Comparison of ENCODE assay signal across 20 cellular contexts in the genomic region with DNA sequence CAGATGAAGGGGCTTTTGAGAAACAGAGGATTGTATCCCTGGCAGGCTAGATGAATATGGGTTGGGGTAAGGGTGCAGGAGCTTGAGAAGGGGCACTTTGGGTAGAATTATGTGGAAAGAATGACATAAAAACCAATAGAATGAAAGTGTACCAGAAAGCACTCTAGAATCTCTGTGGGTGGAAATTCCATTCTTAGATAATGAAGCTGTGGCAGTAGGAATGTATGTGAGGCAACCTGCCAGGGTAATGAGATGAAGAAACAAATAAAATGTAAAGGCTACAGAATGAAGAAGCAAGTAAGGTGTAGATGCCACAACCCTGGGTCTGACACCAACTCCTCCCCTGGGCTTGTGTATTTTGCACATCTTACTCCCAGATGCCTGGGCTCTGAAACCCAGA. TPM values are rescaled to one million over a fixed set of nuclear protein-coding genes. Genes with fewer than 3 reads are reported as not detected.
A peak's percentile ranks its signal among the peaks of the same experiment; 100 is the strongest.
DNase-seq lines count a peak whose midpoint lies in the region; ATAC-seq and TF ChIP-seq lines count a peak whose summit lies in the region.
"Had no signal": no experiment of that assay in that cellular context is flagged by ENCODE, and none has a peak within 500 bp of the region (broad histone marks: within the 10 kb centered on the region; RNA-seq: fewer than 3 reads in every experiment).

No MANE protein-coding gene starts in this region.

- in situ Hi-C loops in GM23248 (cut with MboI) (no loop called here), mammary epithelial cell (cut with MboI; ENCODE audit: low sequenced_read_pairs in 2 of 2) (no loop called here)

- TF ChIP-seq CTCF in mammary epithelial cell (conservative IDR thresholded peaks at IDR 0.05 in 1 of 2, IDR thresholded peaks at IDR 0.05 in 1 of 2; ENCODE audit: extremely low read depth in 1 of 2, insufficient read depth in 1 of 2, low read depth in 1 of 2, low read length in 2 of 2): no peak
- no peak for TF ChIP-seq CTCF in upper lobe of right lung (IDR thresholded peaks at IDR 0.05)

- no TSS peak for BruUV-seq in mammary epithelial cell (replicated peaks; lab: Mats Ljungman, UMichigan)

- CTCF ChIA-PET in mammary epithelial cell (lab: Charles Lee; ENCODE audit: low non-redundant PET): no interaction called here
- CTCF ChIA-PET in naive thymus-derived CD4-positive, alpha-beta T cell (lab: Charles Lee): no interaction called here

- H2AFZ ChIP-seq in GM23248: no peak overlapping the region
- H2AFZ ChIP-seq in mammary epithelial cell (ENCODE audit: low read depth, low read length): no peak overlapping the region

- H3F3A ChIP-seq in GM23248 (ENCODE audit: insufficient read depth): peaks cover 9% of the 10 kb centered on the region

- peaks cover 0 to 4% (median 0%) of the 10 kb centered on the region in 5 donors for H3K36me3 Mint-ChIP-seq in naive thymus-derived CD4-positive, alpha-beta T cell

- H3K4me1 ChIP-seq in GM23248 (ENCODE audit: insufficient read depth) (peaks cover 16% of the 10 kb centered on the region; the same call in 1 of the 2 replicates), mammary epithelial cell (ENCODE audit: insufficient read depth, low read length) (peaks cover 22% of the 10 kb centered on the region), upper lobe of right lung (no peaks in the 10 kb centered on the region)
- no peaks in the 10 kb centered on the region for H3K4me1 ChIP-seq in naive thymus-derived CD4-positive, alpha-beta T cell (ENCODE audit: control insufficient read depth in 2 of 2, insufficient read depth in 2 of 2, low read length in 2 of 2)

- no peaks in the 10 kb centered on the region for H3K9me3 Mint-ChIP-seq in naive thymus-derived CD4-positive, alpha-beta T cell

- peak overlapping the region; percentile 4; the same call in 1 of the 2 replicates for H3K9ac ChIP-seq in GM23248
- H3K9ac ChIP-seq in mammary epithelial cell (ENCODE audit: insufficient read depth, low read length): no peak overlapping the region

- H3K36me3 ChIP-seq in GM23248 (ENCODE audit: low read depth): no peaks in the 10 kb centered on the region
- H3K36me3 ChIP-seq in mammary epithelial cell (ENCODE audit: insufficient read depth, low read length): no peaks in the 10 kb centered on the region
- H3K36me3 ChIP-seq in upper lobe of right lung: no peaks in the 10 kb centered on the region
- no peaks in the 10 kb centered on the region for H3K36me3 ChIP-seq in naive thymus-derived CD4-positive, alpha-beta T cell (ENCODE audit: control insufficient read depth in 2 of 3, insufficient read depth in 3 of 3, low read length in 3 of 3)
- H3K36me3 ChIP-seq: prostate gland, WERI-Rb-1 had no signal

- no peaks in the 10 kb centered on the region for H3K9me3 ChIP-seq in GM23248 (ENCODE audit: low read depth)
- no peaks in the 10 kb centered on the region for H3K9me3 ChIP-seq in mammary epithelial cell (replicated peaks; ENCODE audit: insufficient read depth, low read length)
- no peaks in the 10 kb centered on the region for H3K9me3 ChIP-seq in upper lobe of right lung
- no peaks in the 10 kb centered on the region for H3K9me3 ChIP-seq in naive thymus-derived CD4-positive, alpha-beta T cell (ENCODE audit: control insufficient read depth in 2 of 3, low read length in 3 of 3)
- H3K9me3 ChIP-seq: prostate gland had no signal

- intact Hi-C loops in mammary epithelial cell (cut with micrococcal nuclease) (no loop called here), upper lobe of right lung (cut with DNase I) (no loop called here)
- intact Hi-C loops in naive thymus-derived CD4-positive, alpha-beta T cell (cut with micrococcal nuclease): no loop called here

- no peaks in the 10 kb centered on the region for H3K9me2 ChIP-seq in GM23248 (ENCODE audit: insufficient read depth)

- no peaks in the 10 kb centered on the region for H3K27me3 Mint-ChIP-seq in naive thymus-derived CD4-positive, alpha-beta T cell

- H3K27ac Mint-ChIP-seq in naive thymus-derived CD4-positive, alpha-beta T cell: no peak overlapping the region

- H4K20me1 ChIP-seq in GM23248 (ENCODE audit: insufficient read depth): no peaks in the 10 kb centered on the region
- H4K20me1 ChIP-seq in mammary epithelial cell (ENCODE audit: insufficient read depth, low read length): no peaks in the 10 kb centered on the region

- no peak overlapping the region for H3K4me3 Mint-ChIP-seq in naive thymus-derived CD4-positive, alpha-beta T cell

- dilution Hi-C loops in mammary epithelial cell (cut with HindIII; ENCODE audit: low sequenced_read_pairs): no loop called here

- ATAC-seq in upper lobe of right lung (no peak), HG03378 (IDR thresholded peaks at IDR 0.05; ENCODE audit: unreplicated experiment) (no peak)
- ATAC-seq in naive thymus-derived CD4-positive, alpha-beta T cell: no peak
- ATAC-seq: foreskin keratinocyte had no signal

- H3K4me1 Mint-ChIP-seq in naive thymus-derived CD4-positive, alpha-beta T cell: peaks cover 0 to 7% (median 2%) of the 10 kb centered on the region in 7 donors

- peak overlapping the region; percentile 56 for H3K27ac ChIP-seq in GM23248
- no peak overlapping the region for H3K27ac ChIP-seq in mammary epithelial cell (ENCODE audit: insufficient read depth, low read depth, low read length)
- no peak overlapping the region for H3K27ac ChIP-seq in upper lobe of right lung
- no peak overlapping the region for H3K27ac ChIP-seq in naive thymus-derived CD4-positive, alpha-beta T cell (ENCODE audit: low read depth, low read length)
- H3K27ac ChIP-seq: foreskin keratinocyte, prostate gland, WERI-Rb-1 had no signal

- peak overlapping the region; percentile 69 for H3K4me2 ChIP-seq in GM23248 (ENCODE audit: unreplicated experiment)
- peak overlapping the region; percentile 19 for H3K4me2 ChIP-seq in mammary epithelial cell (ENCODE audit: insufficient read depth, low read depth, low read length)

- H3K27me3 ChIP-seq in GM23248 (replicated peaks; ENCODE audit: insufficient read depth) (no peaks in the 10 kb centered on the region), mammary epithelial cell (ENCODE audit: insufficient read depth, low read length) (no peaks in the 10 kb centered on the region), upper lobe of right lung (no peaks in the 10 kb centered on the region)
- no peaks in the 10 kb centered on the region for H3K27me3 ChIP-seq in naive thymus-derived CD4-positive, alpha-beta T cell (ENCODE audit: control insufficient read depth in 2 of 2, insufficient read depth in 2 of 2, low read length in 2 of 2)
- H3K27me3 ChIP-seq: foreskin keratinocyte had no signal

- DNase-seq in A172 (ENCODE audit: low spot score) (peak; percentile 28), GM23248 (peak; percentile 77), mammary epithelial cell (peak; percentile 61), islet precursor cell (peak; percentile 35), upper lobe of right lung (no peak), SIG-M5 (lab: John Stamatoyannopoulos, UW) (no peak)
- DNase-seq in naive thymus-derived CD4-positive, alpha-beta T cell: no peak
- DNase-seq: activated CD8-positive, alpha-beta memory T cell treated with anti-CD3 and anti-CD28 coated beads for 24 hours; activated gamma-delta T cell treated with Interleukin-2 at 50 U/mL for 16 hours; effector CD8-positive, alpha-beta T cell; NCI-H1417; stimulated activated CD4-positive, alpha-beta T cell treated with anti-CD3 and anti-CD28 coated beads, Interleukin-12 subunit alpha, Interleukin-12 subunit beta, amount 100 ng/mL, for 4 hours; stimulated activated naive CD4-positive, alpha-beta T cell; T-helper 1 cell; WERI-Rb-1 had no signal

- POLR2A ChIA-PET in naive thymus-derived CD4-positive, alpha-beta T cell (lab: Charles Lee): no interaction called here

- no peaks in the 10 kb centered on the region for H3K79me2 ChIP-seq in GM23248 (ENCODE audit: insufficient read depth)
- no peaks in the 10 kb centered on the region for H3K79me2 ChIP-seq in mammary epithelial cell (ENCODE audit: insufficient read depth, low read length)

- no peak overlapping the region for H3K4me3 ChIP-seq in GM23248
- no peak overlapping the region for H3K4me3 ChIP-seq in mammary epithelial cell (replicated peaks in 1 of 3; ENCODE audit: insufficient read depth in 1 of 3, low read depth in 2 of 3, low read length in 3 of 3)
- H3K4me3 ChIP-seq in upper lobe of right lung: no peak overlapping the region
- no peak overlapping the region for H3K4me3 ChIP-seq in naive thymus-derived CD4-positive, alpha-beta T cell (ENCODE audit: low read length)
- H3K4me3 ChIP-seq: prostate gland had no signal

RNA-seq across cellular contexts. Expression of gene NOBOX, which starts 16.8 kb away (rescaled TPM):
- not detected in 2 replicates for total RNA-seq in A172 (2014; rRNA removed; shearing (Covaris generic))
- not detected in 2 replicates for total RNA-seq in GM23248 (2014; rRNA removed; shearing (Covaris generic))
- polyA plus RNA-seq in GM23248 (2016; fragmentation: Nextera tagmentation; extraction: Ambion mirVana): not detected in 2 replicates
- total RNA-seq in mammary epithelial cell: not detected
- not detected for polyA plus RNA-seq in mammary epithelial cell
- not detected for polyA minus RNA-seq in mammary epithelial cell
- not detected for total RNA-seq in upper lobe of right lung
- total RNA-seq in naive thymus-derived CD4-positive, alpha-beta T cell: not detected
- polyA plus RNA-seq in naive thymus-derived CD4-positive, alpha-beta T cell: not detected
- total RNA-seq: foreskin keratinocyte, liver, prostate gland had no signal
- polyA plus RNA-seq: AG04450, foreskin keratinocyte, liver had no signal

RNA-seq across cellular contexts. Expression of gene ARHGEF5, which starts 31.5 kb away (rescaled TPM):
- not detected in 2 replicates for total RNA-seq in A172 (2014; rRNA removed; shearing (Covaris generic))
- total RNA-seq in GM23248 (2014; rRNA removed; shearing (Covaris generic)): 2.4 TPM in 2 replicates
- polyA plus RNA-seq in GM23248 (2016; fragmentation: Nextera tagmentation; extraction: Ambion mirVana) (2.6 and 2.9 TPM in 2 replicates), mammary epithelial cell (39.4 TPM)
- total RNA-seq in mammary epithelial cell (10 to 100 TPM; 46.5 to 46.7 TPM), upper lobe of right lung (36.9 TPM)
- polyA minus RNA-seq in mammary epithelial cell: 71.6 TPM
- total RNA-seq in naive thymus-derived CD4-positive, alpha-beta T cell: 10 to 100 TPM in 1 of 5 experiments, 1 to 10 TPM in 4; 5.1 to 11.4 (median 7.3) TPM
- 1 to 10 TPM; 2.0 to 5.0 TPM for polyA plus RNA-seq in naive thymus-derived CD4-positive, alpha-beta T cell

Comparison
In these comparisons a context has a peak if more than half of its experiments do, and no peak if none do; other contexts are left out.
1. DNase-seq: peak in A172 (single experiment), GM23248 (single experiment), mammary epithelial cell (single experiment) and islet precursor cell (single experiment); none in upper lobe of right lung (single experiment), naive thymus-derived CD4-positive, alpha-beta T cell (0 of 9) and SIG-M5 (single experiment).